ENCODE assay signal across 2 cellular contexts in the genomic region with DNA sequence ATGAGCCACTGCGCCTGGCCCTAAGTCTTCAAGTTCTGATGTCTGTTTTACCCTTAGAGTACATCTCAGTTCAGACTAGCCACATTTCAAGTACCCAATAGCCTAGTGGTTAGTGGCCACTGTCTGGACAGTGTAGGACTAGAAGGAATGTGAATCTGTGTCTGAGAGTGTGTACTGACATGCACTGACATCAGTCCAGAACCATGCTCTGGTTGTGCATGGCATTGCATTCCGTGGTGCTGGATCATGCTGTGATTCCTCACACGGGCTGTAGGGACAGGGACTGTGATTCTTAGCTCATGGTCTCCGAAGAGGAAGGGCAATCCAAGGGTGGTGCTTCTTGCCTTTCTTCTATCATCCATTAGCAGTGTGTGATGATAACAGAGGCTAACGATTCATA.
TF ChIP-seq lines count a peak whose summit lies in the region.

No MANE protein-coding gene starts in this region.

TF ChIP-seq in IMR-90, 13 proteins besides CTCF, POLR2A, EP300 and RAD21:
- no peak for TF ChIP-seq BHLHE40 (IDR thresholded peaks at IDR 0.05; ENCODE audit: low read depth, low read length)
- no peak for TF ChIP-seq FOS (IDR thresholded peaks at IDR 0.05; ENCODE audit: low read depth, low read length)
- no peak for TF ChIP-seq SMC3 (IDR thresholded peaks at IDR 0.05; ENCODE audit: low read depth, low read length)

TF ChIP-seq in H1, 55 proteins besides CTCF, POLR2A, EP300 and RAD21:
- TF ChIP-seq POLR2AphosphoS5 (IDR thresholded peaks at IDR 0.05; ENCODE audit: low read depth, low read length) (peak; percentile 26; the same call in 1 of the 2 replicates), TEAD4 (IDR thresholded peaks at IDR 0.05; ENCODE audit: low read depth, low read length) (no peak), ASH2L (IDR thresholded peaks at IDR 0.05; ENCODE audit: low read length) (no peak), BACH1 (IDR thresholded peaks at IDR 0.05; ENCODE audit: low read length) (no peak)
